Comparison of ENCODE assay signal across 2 cellular contexts in the genomic region with DNA sequence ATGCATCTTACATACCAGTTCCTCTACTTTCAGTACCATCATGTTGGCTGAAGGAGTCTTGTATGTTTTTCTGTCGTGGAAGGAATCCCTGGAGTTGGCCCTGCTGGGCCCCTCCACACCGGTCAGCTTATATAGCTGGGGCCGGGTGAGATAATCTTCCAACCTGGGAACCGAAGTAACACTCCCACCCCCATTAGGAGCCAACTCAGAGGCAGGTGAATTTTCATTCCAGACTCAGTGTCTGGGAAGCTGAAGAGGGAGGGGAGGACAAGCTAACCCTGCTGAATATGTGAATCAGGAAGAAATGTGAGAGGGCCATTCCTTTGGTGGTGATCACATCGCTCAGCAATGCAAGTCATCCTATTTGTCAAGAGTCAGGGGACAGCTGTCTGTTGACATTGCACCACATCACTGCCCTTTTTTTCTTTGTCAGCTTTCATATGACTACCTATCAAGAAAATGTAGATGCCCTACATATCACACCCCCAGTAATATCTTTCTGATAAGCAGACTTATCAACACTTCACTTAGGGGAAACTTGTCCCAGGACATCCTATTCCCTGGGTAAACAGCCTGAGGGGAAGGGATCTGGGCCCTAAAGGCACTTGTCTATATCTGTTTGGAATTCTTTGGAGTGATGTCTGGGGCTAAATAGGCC.
A peak's percentile ranks its signal among the peaks of the same experiment; 100 is the strongest.
TF ChIP-seq lines count a peak whose summit lies in the region.

A gene (minus strand): TSS at position 102 of the 658 bp plus-strand sequence. CDS start 60 bp downstream, at position 42.

TF ChIP-seq in GM23338, 12 proteins besides CTCF, POLR2A, EP300 and RAD21:
- TF ChIP-seq, protein P1, sequence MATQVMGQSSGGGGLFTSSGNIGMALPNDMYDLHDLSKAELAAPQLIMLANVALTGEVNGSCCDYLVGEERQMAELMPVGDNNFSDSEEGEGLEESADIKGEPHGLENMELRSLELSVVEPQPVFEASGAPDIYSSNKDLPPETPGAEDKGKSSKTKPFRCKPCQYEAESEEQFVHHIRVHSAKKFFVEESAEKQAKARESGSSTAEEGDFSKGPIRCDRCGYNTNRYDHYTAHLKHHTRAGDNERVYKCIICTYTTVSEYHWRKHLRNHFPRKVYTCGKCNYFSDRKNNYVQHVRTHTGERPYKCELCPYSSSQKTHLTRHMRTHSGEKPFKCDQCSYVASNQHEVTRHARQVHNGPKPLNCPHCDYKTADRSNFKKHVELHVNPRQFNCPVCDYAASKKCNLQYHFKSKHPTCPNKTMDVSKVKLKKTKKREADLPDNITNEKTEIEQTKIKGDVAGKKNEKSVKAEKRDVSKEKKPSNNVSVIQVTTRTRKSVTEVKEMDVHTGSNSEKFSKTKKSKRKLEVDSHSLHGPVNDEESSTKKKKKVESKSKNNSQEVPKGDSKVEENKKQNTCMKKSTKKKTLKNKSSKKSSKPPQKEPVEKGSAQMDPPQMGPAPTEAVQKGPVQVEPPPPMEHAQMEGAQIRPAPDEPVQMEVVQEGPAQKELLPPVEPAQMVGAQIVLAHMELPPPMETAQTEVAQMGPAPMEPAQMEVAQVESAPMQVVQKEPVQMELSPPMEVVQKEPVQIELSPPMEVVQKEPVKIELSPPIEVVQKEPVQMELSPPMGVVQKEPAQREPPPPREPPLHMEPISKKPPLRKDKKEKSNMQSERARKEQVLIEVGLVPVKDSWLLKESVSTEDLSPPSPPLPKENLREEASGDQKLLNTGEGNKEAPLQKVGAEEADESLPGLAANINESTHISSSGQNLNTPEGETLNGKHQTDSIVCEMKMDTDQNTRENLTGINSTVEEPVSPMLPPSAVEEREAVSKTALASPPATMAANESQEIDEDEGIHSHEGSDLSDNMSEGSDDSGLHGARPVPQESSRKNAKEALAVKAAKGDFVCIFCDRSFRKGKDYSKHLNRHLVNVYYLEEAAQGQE (IDR thresholded peaks at IDR 0.05; ENCODE audit: unreplicated experiment) = no peak
- no peak for TF ChIP-seq NANOG (IDR thresholded peaks at IDR 0.05; ENCODE audit: borderline replicate concordance)

TF ChIP-seq in SK-N-SH, 30 proteins besides CTCF, POLR2A, EP300 and RAD21 (continued from another document):
- TF ChIP-seq MXI1 (IDR thresholded peaks at IDR 0.05; ENCODE audit: low read depth, low read length) (no peak), POLR2AphosphoS5 (IDR thresholded peaks at IDR 0.05; ENCODE audit: low read depth, low read length) (peak; percentile 61), FOSL2 (IDR thresholded peaks at IDR 0.05; ENCODE audit: borderline replicate concordance, low read depth) (peak; percentile 83), CHD2 (IDR thresholded peaks at IDR 0.05; ENCODE audit: low read length, partially characterized antibody) (no peak), ELF1 (IDR thresholded peaks at IDR 0.05) (peak; percentile 42; the same call in 1 of the 2 replicates), GABPA (IDR thresholded peaks at IDR 0.05; ENCODE audit: low read depth) (no peak), JUND (IDR thresholded peaks at IDR 0.05) (peak; percentile 97), TAF1 (IDR thresholded peaks at IDR 0.05; ENCODE audit: borderline replicate concordance, low read depth, low read length) (no peak), SIN3A (IDR thresholded peaks at IDR 0.05; ENCODE audit: borderline replicate concordance, low read depth, low read length) (peak; percentile 61; the same call in 1 of the 2 replicates), TEAD4 (IDR thresholded peaks at IDR 0.05; ENCODE audit: borderline replicate concordance, insufficient read depth) (peak; percentile 97)
- TF ChIP-seq, protein P1 (IDR thresholded peaks at IDR 0.05; ENCODE audit: low read depth, low read length) = peak; percentile 21; the same call in 1 of the 2 replicates
- TF ChIP-seq, protein P2, sequence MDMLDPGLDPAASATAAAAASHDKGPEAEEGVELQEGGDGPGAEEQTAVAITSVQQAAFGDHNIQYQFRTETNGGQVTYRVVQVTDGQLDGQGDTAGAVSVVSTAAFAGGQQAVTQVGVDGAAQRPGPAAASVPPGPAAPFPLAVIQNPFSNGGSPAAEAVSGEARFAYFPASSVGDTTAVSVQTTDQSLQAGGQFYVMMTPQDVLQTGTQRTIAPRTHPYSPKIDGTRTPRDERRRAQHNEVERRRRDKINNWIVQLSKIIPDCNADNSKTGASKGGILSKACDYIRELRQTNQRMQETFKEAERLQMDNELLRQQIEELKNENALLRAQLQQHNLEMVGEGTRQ (IDR thresholded peaks at IDR 0.05; ENCODE audit: borderline replicate concordance, low read depth, low read length) = no peak
- TF ChIP-seq, protein P3, sequence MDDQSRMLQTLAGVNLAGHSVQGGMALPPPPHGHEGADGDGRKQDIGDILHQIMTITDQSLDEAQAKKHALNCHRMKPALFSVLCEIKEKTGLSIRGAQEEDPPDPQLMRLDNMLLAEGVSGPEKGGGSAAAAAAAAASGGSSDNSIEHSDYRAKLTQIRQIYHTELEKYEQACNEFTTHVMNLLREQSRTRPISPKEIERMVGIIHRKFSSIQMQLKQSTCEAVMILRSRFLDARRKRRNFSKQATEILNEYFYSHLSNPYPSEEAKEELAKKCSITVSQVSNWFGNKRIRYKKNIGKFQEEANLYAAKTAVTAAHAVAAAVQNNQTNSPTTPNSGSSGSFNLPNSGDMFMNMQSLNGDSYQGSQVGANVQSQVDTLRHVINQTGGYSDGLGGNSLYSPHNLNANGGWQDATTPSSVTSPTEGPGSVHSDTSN (IDR thresholded peaks at IDR 0.05) = peak; percentile 97
TF ChIP-seq in SK-N-SH: peak in this region for 15.
